Comparison of ENCODE assay signal across 9 cellular contexts in the genomic region with DNA sequence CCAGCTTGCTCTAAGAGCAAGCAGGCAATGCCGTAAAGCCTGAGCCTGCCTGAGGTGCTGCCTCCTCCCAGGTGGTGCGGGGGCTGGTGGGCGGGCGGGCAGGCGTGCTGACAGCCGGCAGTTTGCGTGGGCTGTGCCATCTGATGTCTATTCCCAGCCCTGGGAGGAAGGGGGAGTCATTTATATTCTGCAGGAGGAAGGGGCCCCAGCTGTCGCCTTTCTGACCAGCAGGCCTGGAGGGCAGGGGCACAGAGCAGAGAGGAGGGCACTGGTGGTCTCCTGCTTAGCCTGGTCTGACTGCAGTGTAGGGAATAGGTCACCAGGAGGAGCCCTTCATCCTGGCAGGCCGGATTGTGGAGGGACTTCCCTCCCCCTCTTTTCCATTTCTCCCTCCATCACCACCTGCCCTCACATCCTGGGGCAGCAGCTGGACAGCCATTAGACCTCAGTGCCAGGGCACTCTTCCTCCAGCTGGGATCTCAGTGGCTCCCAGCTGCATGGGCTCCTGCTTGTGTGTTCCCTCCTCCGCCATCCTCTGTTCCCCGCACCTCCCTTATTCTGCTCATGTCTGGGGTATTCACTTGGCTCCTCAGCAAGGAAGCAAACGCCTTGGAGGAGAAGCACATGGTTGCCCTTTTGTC. TPM values are rescaled to one million over a fixed set of nuclear protein-coding genes. Genes with fewer than 3 reads are reported as not detected.
DNase-seq lines count a peak whose midpoint lies in the region; ATAC-seq and TF ChIP-seq lines count a peak whose summit lies in the region.
"Had no signal": no experiment of that assay in that cellular context is flagged by ENCODE, and none has a peak within 500 bp of the region (broad histone marks: within the 10 kb centered on the region; RNA-seq: fewer than 3 reads in every experiment).

No MANE protein-coding gene starts in this region.

- TF ChIP-seq POLR2A in sigmoid colon (IDR thresholded peaks at IDR 0.05) = no peak

- 79 to 84% methylated on average over 12 of the region's 12 CpGs for WGBS in sigmoid colon, 2 donors

- H3K27ac ChIP-seq in Karpas-422 (ENCODE audit: low read length) = no peak overlapping the region
- peak overlapping the region in 3 of 4 donors; percentile 66 to 81 (median 76) for H3K27ac ChIP-seq in sigmoid colon

- H3K27ac Mint-ChIP-seq in WTC11 = no peak overlapping the region

- H3K9me2 ChIP-seq in Karpas-422 (replicated peaks; ENCODE audit: insufficient read depth, low read length) = no peaks in the 10 kb centered on the region

- H3K79me2 ChIP-seq in Karpas-422 (ENCODE audit: low read length) = peaks cover 20% of the 10 kb centered on the region

- H3K4me1 ChIP-seq in Karpas-422 (ENCODE audit: low read length) (peaks cover 34% of the 10 kb centered on the region), sigmoid colon (peaks cover 0 to 69% (median 56%) of the 10 kb centered on the region in 4 donors)

- no peak overlapping the region for H3K4me3 ChIP-seq in Karpas-422 (ENCODE audit: low read length)
- H3K4me3 ChIP-seq in epithelial cell of proximal tubule (ENCODE audit: low read depth, low read length) = no peak overlapping the region
- H3K4me3 ChIP-seq in sigmoid colon = no peak overlapping the region
- H3K4me3 ChIP-seq: lung had no signal

- peak; percentile 69 for TF ChIP-seq CTCF in WTC11 (IDR thresholded peaks at IDR 0.05)
- peak; percentile 67 for TF ChIP-seq CTCF in epithelial cell of proximal tubule (conservative IDR thresholded peaks at IDR 0.05; ENCODE audit: low read depth, low read length)
- TF ChIP-seq CTCF in sigmoid colon (IDR thresholded peaks at IDR 0.05) = peak; percentile 29 to 66 (median 48)

- peak; percentile 66 for ATAC-seq in WTC11
- ATAC-seq in GM18870 (IDR thresholded peaks at IDR 0.05; ENCODE audit: unreplicated experiment) = no peak
- ATAC-seq in HG03097 (IDR thresholded peaks at IDR 0.05; ENCODE audit: low FRiP score, unreplicated experiment) = no peak

- POLR2A ChIA-PET in WTC11 (lab: Charles Lee) = no interaction called here

- no peaks in the 10 kb centered on the region for H3K9me3 Mint-ChIP-seq in WTC11

- H3K9ac ChIP-seq in Karpas-422 (ENCODE audit: low read length) = no peak overlapping the region

- no peak overlapping the region for H3K4me2 ChIP-seq in Karpas-422 (ENCODE audit: low read depth, low read length, poor library complexity, severe bottlenecking)

- no peaks in the 10 kb centered on the region for H3K9me3 ChIP-seq in Karpas-422 (ENCODE audit: low read length)
- no peaks in the 10 kb centered on the region for H3K9me3 ChIP-seq in sigmoid colon

- H3K27me3 ChIP-seq in Karpas-422 (ENCODE audit: low read length) = no peaks in the 10 kb centered on the region
- H3K27me3 ChIP-seq in sigmoid colon = no peaks in the 10 kb centered on the region

- intact Hi-C loops in sigmoid colon (cut with DNase I) = no loop called here

- peaks cover 35% of the 10 kb centered on the region for H3K4me1 Mint-ChIP-seq in WTC11

- no peaks in the 10 kb centered on the region for H3K27me3 Mint-ChIP-seq in WTC11 (ENCODE audit: low read depth)

- no peaks in the 10 kb centered on the region for H3K36me3 Mint-ChIP-seq in WTC11

- CTCF ChIA-PET in WTC11 (lab: Charles Lee) = interaction anchor here (0.6 to 13.8 kb wide), 23 partner anchors 9 to 848 kb away, joined by 3 to 740 read pairs (median 5); partner anchors contain the start of genes AMIGO1, ATXN7L2, GNAI3 and GPR61

- H3K4me3 Mint-ChIP-seq in WTC11 = no peak overlapping the region

- peaks cover 13% of the 10 kb centered on the region; the same call in 1 of the 2 replicates for H4K20me1 ChIP-seq in Karpas-422 (ENCODE audit: insufficient read depth, low read depth, low read length)

- TF ChIP-seq EP300 in sigmoid colon (IDR thresholded peaks at IDR 0.05) = no peak

- no peak overlapping the region for H2AFZ ChIP-seq in Karpas-422 (ENCODE audit: low read length)

- DNase-seq in DMS 273 (lab: John Stamatoyannopoulos, UW; ENCODE audit: unreplicated experiment) (peak; percentile 99), Karpas-422 (peak; percentile 54), WTC11 (ENCODE audit: low spot score) (peak; percentile 80), epithelial cell of proximal tubule (ENCODE audit: low read depth) (no peak), sigmoid colon (no peak), NCI-H1048 (lab: John Stamatoyannopoulos, UW) (no peak)

- H3K36me3 ChIP-seq in Karpas-422 (ENCODE audit: insufficient read depth, low read length) (peaks cover 15% of the 10 kb centered on the region; the same call in 1 of the 2 replicates), sigmoid colon (peaks cover 0 to 25% (median 13%) of the 10 kb centered on the region in 4 donors)

TF ChIP-seq in WTC11, 78 proteins besides CTCF, POLR2A, EP300 and RAD21:
- peak; percentile 23; the same call in 1 of the 2 replicates for TF ChIP-seq ZNF512 (CRISPR knock-in tag; IDR thresholded peaks at IDR 0.05; ENCODE audit: borderline replicate concordance)
- TF ChIP-seq GABPB1 (CRISPR knock-in tag; IDR thresholded peaks at IDR 0.05) = no peak
- no peak for TF ChIP-seq KAT7 (CRISPR knock-in tag; IDR thresholded peaks at IDR 0.05; ENCODE audit: borderline replicate concordance)

RNA-seq across cellular contexts. Expression of gene CYB561D1, which starts 4.4 kb away (rescaled TPM):
- total RNA-seq in Karpas-422 (2014; rRNA removed; shearing (Covaris generic); ENCODE audit: low replicate concordance) = 6.2 and 7.1 TPM in 2 replicates
- total RNA-seq in WTC11 (2021) (5.1 to 6.7 TPM (median 6.5 TPM) in 3 replicates), epithelial cell of proximal tubule (3.6 and 4.0 TPM in 2 replicates), sigmoid colon (1 to 10 TPM; 4.2 to 7.6 (median 5.4) TPM)
- 10 to 100 TPM in 1 of 3 donors, 1 to 10 TPM in 2; 1.8 to 12.5 (median 3.9) TPM for polyA plus RNA-seq in sigmoid colon

RNA-seq across cellular contexts. Expression of gene AMIGO1, which starts 11.2 kb away (rescaled TPM):
- 0.37 and 1.1 TPM in 2 replicates for total RNA-seq in Karpas-422 (2014; rRNA removed; shearing (Covaris generic); ENCODE audit: low replicate concordance)
- 2.4 to 3.0 TPM (median 3.0 TPM) in 3 replicates for total RNA-seq in WTC11 (2021)
- total RNA-seq in epithelial cell of proximal tubule = 0.87 and 0.92 TPM in 2 replicates
- 10 to 100 TPM in 1 of 4 donors, 1 to 10 TPM in 3; 6.4 to 12.1 (median 8.8) TPM for total RNA-seq in sigmoid colon
- polyA plus RNA-seq in sigmoid colon = 1 to 10 TPM in 1 of 3 donors, under 1 TPM in 2; 0.60 to 2.8 (median 0.69) TPM

RNA-seq across cellular contexts. Expression of gene ATXN7L2, which starts 14.6 kb away (rescaled TPM):
- 3.5 and 5.7 TPM in 2 replicates for total RNA-seq in Karpas-422 (2014; rRNA removed; shearing (Covaris generic); ENCODE audit: low replicate concordance)
- total RNA-seq in WTC11 (2021) (8.9 to 11.1 TPM (median 10.9 TPM) in 3 replicates), epithelial cell of proximal tubule (7.4 and 7.7 TPM in 2 replicates), sigmoid colon (10 to 100 TPM in 1 of 4 donors, 1 to 10 TPM in 3; 2.0 to 12.2 (median 3.1) TPM)
- polyA plus RNA-seq in sigmoid colon = 1 to 10 TPM; 1.8 to 5.7 (median 2.1) TPM

RNA-seq across cellular contexts. Expression of gene SYPL2, which starts 31.9 kb away (rescaled TPM):
- not detected in 2 replicates for total RNA-seq in Karpas-422 (2014; rRNA removed; shearing (Covaris generic); ENCODE audit: low replicate concordance)
- 3.0 to 3.7 TPM (median 3.5 TPM) in 3 replicates for total RNA-seq in WTC11 (2021)
- total RNA-seq in epithelial cell of proximal tubule = 0.12 TPM in 1 of 2 replicates, not detected in the other
- total RNA-seq in sigmoid colon = 1 to 10 TPM; 2.1 to 6.9 (median 3.2) TPM
- polyA plus RNA-seq in sigmoid colon = under 1 TPM in 2 of 3 donors, not detected in 1; under 0.01 to 0.58 TPM

RNA-seq across cellular contexts. Expression of gene GPR61, which starts 41.4 kb away (rescaled TPM):
- not detected in 2 replicates for total RNA-seq in Karpas-422 (2014; rRNA removed; shearing (Covaris generic); ENCODE audit: low replicate concordance)
- total RNA-seq in WTC11 (2021) (0.42 to 0.73 TPM (median 0.44 TPM) in 3 replicates), epithelial cell of proximal tubule (not detected in 2 replicates), sigmoid colon (1 to 10 TPM in 1 of 4 donors, under 1 TPM in 1, not detected in 2; 0.36 to 2.2 TPM)
- under 1 TPM in 1 of 3 donors, not detected in 2; 0.07 TPM for polyA plus RNA-seq in sigmoid colon
- total RNA-seq: lung had no signal
- polyA plus RNA-seq: lung had no signal

Comparison
In these comparisons a context has a peak if more than half of its experiments do, and no peak if none do; other contexts are left out.
1. DNase-seq: peak in DMS 273 (single experiment), Karpas-422 (single experiment) and WTC11 (single experiment); none in epithelial cell of proximal tubule (single experiment), sigmoid colon (single experiment) and NCI-H1048 (single experiment).
2. Peak in every context shown above with its lines, with median percentiles within 50 percentile points of each other: CTCF ChIP-seq.